20 cellular contexts compared by ENCODE assay signal in the genomic region with DNA sequence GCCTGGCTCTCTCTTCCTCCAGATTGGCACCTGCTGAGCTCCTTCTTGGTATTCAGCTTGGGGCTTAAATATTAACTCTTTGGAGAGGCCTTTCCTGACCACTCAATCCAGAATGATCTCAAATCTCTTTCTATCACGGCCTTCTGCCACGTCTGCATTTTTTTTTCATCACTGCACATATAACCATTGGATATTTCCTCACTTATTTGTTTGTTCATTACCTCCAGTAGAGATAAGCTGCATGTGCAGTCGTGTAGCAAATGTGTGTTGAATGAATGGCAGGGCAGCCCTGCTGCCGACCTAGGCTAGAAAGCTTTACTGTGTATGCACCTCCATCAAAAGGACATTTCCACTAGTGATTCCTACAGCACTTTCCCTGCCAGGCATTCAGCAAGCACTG. TPM values are rescaled to one million over a fixed set of nuclear protein-coding genes. Genes with fewer than 3 reads are reported as not detected.
DNase-seq lines count a peak whose midpoint lies in the region; ATAC-seq, FAIRE-seq and TF ChIP-seq lines count a peak whose summit lies in the region.
"Had no signal": no experiment of that assay in that cellular context is flagged by ENCODE, and none has a peak within 500 bp of the region (broad histone marks: within the 10 kb centered on the region; RNA-seq: fewer than 3 reads in every experiment).

No MANE protein-coding gene starts in this region.

- WGBS in pancreas, 2 donors: 19 to 31% methylated on average over 4 of the region's 4 CpGs

- peaks cover 10% of the 10 kb centered on the region for H3K4me1 Mint-ChIP-seq in T-helper 17 cell

- FAIRE-seq in pancreas (lab: Jason Lieb, UNC): no peak
- FAIRE-seq: A204.1, GM12892, HTR-8/SVneo had no signal

- no peak overlapping the region for H3K4me3 ChIP-seq in pancreas
- no peak overlapping the region for H3K4me3 ChIP-seq in coronary artery
- H3K4me3 ChIP-seq: HAP-1 had no signal

- no peaks in the 10 kb centered on the region for H3K27me3 ChIP-seq in pancreas
- H3K27me3 ChIP-seq: BE2C had no signal

- no peaks in the 10 kb centered on the region for H3K4me1 ChIP-seq in pancreas
- H3K4me1 ChIP-seq: BE2C, HAP-1 had no signal

- H3K27ac ChIP-seq in pancreas (no peak overlapping the region), coronary artery (no peak overlapping the region)
- H3K27ac ChIP-seq: C4-2B had no signal

- ATAC-seq in T-helper 17 cell (no peak), pancreas (peak in 3 of 4 donors; percentile 57 to 78 (median 66)), left ventricle myocardium superior (no peak)
- ATAC-seq: CD8-positive, alpha-beta T cell had no signal

- H3K27me3 Mint-ChIP-seq in T-helper 17 cell: no peaks in the 10 kb centered on the region

- H3K36me3 Mint-ChIP-seq in T-helper 17 cell (ENCODE audit: low read depth): no peaks in the 10 kb centered on the region
- H3K36me3 Mint-ChIP-seq: CD8-positive, alpha-beta T cell had no signal

- TF ChIP-seq CTCF in pancreas (IDR thresholded peaks at IDR 0.05) (no peak), coronary artery (IDR thresholded peaks at IDR 0.05) (no peak)

- no peaks in the 10 kb centered on the region for H3K9me3 ChIP-seq in T-helper 17 cell (ENCODE audit: control insufficient read depth, low read length, poor library complexity, severe bottlenecking)
- no peaks in the 10 kb centered on the region for H3K9me3 ChIP-seq in pancreas
- H3K9me3 ChIP-seq: BE2C, HAP-1 had no signal

- peak; percentile 36 for DNase-seq in COLO668 (lab: John Stamatoyannopoulos, UW; ENCODE audit: unreplicated experiment)
- DNase-seq in T-helper 17 cell: no peak
- peak; percentile 25 for DNase-seq in kidney tubule cell (ENCODE audit: low spot score)
- DNase-seq in pancreas: no peak
- no peak for DNase-seq in activated effector memory CD4-positive, alpha-beta T cell treated with anti-CD3 and anti-CD28 coated beads, Interleukin-2, amount 50 U/mL, for 16 hours
- DNase-seq in HuH-7.5 (ENCODE audit: low spot score): no peak
- no peak for DNase-seq in coronary artery (ENCODE audit: low spot score)
- DNase-seq in left ventricle myocardium superior: no peak
- DNase-seq: BE2C; CD8-positive, alpha-beta T cell; DMS79 treated with DMSO at 0.1 percent for 48 hours; EL; GDM1; GOT3; KBM-7 had no signal

- intact Hi-C loops in pancreas (cut with DNase I) (no loop called here), left ventricle myocardium superior (cut with micrococcal nuclease) (no loop called here)

- H3K4me3 Mint-ChIP-seq in T-helper 17 cell: no peak overlapping the region
- H3K4me3 Mint-ChIP-seq: CD8-positive, alpha-beta T cell had no signal

- peak overlapping the region; percentile 49 for H3K27ac Mint-ChIP-seq in T-helper 17 cell
- H3K27ac Mint-ChIP-seq: CD8-positive, alpha-beta T cell had no signal

- no peaks in the 10 kb centered on the region for H3K36me3 ChIP-seq in pancreas
- H3K36me3 ChIP-seq: BE2C, HAP-1 had no signal

RNA-seq across cellular contexts. Expression of gene MPP7, which starts 51.7 kb away (rescaled TPM):
- total RNA-seq in T-helper 17 cell: 10 to 100 TPM; 21.6 to 22.7 TPM
- 10 to 100 TPM; 13.3 to 21.6 (median 16.0) TPM for total RNA-seq in pancreas
- polyA plus RNA-seq in pancreas: 1 to 10 TPM; 2.8 to 5.0 TPM
- total RNA-seq in left ventricle myocardium superior: 15.3 TPM

Comparison
In these comparisons a context has a peak if more than half of its experiments do, and no peak if none do; other contexts are left out.
1. DNase-seq: peak in COLO668 (single experiment) and kidney tubule cell (single experiment); none in T-helper 17 cell (0 of 3), pancreas (0 of 6), activated effector memory CD4-positive, alpha-beta T cell treated with anti-CD3 and anti-CD28 coated beads, Interleukin-2, amount 50 U/mL, for 16 hours (single experiment), HuH-7.5 (single experiment), coronary artery (single experiment) and left ventricle myocardium superior (single experiment).
2. ATAC-seq: peak in pancreas (3 of 4); none in T-helper 17 cell (single experiment) and left ventricle myocardium superior (single experiment).